11 cellular contexts compared by ENCODE assay signal in the genomic region with DNA sequence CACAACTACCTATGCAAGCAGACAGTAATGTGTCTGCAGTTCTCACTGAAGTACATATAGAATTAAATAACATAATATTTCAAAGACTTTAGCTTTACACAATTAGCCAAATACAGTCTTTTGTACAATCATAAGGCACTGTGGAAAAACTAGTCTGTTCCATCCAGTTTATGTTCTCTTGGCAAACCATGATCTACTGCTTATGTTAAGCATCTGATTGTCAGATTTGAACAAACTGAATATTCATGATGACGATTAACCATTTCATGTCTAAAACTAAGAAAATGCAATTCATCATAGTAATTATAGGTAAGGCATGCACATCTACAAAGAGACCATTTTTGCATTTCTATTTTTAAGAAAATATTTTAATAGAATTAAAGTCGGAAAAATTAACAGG. TPM values are rescaled to one million over a fixed set of nuclear protein-coding genes. Genes with fewer than 3 reads are reported as not detected.
DNase-seq lines count a peak whose midpoint lies in the region; ATAC-seq and TF ChIP-seq lines count a peak whose summit lies in the region.
"Had no signal": no experiment of that assay in that cellular context is flagged by ENCODE, and none has a peak within 500 bp of the region (broad histone marks: within the 10 kb centered on the region; RNA-seq: fewer than 3 reads in every experiment).

No MANE protein-coding gene starts in this region.

- H3K79me2 ChIP-seq in H9 (ENCODE audit: insufficient read depth, low read length): peaks cover 16% of the 10 kb centered on the region; the same call in 1 of the 2 replicates

- no peak overlapping the region for H3T11ph ChIP-seq in H9 (ENCODE audit: low read length)

- no peak overlapping the region for H3K4ac ChIP-seq in H9 (ENCODE audit: low read depth, low read length)

- DNase-seq in H9 (no peak), SJSA1 (ENCODE audit: low read depth in 1 of 2, low spot score in 2 of 2) (no peak), fibroblast of peridontal ligament (ENCODE audit: extremely low read depth) (peak; percentile 55), osteocyte (ENCODE audit: extremely low spot score, unreplicated experiment) (no peak), COLO668 (lab: John Stamatoyannopoulos, UW; ENCODE audit: unreplicated experiment) (no peak), substantia nigra (lab: John Stamatoyannopoulos, UW) (no peak)
- DNase-seq: small intestine had no signal

- no peaks in the 10 kb centered on the region for H3K27me3 Mint-ChIP-seq in H9 (ENCODE audit: low read depth)
- peaks cover 2% of the 10 kb centered on the region for H3K27me3 Mint-ChIP-seq in osteocyte (ENCODE audit: unreplicated experiment)
- H3K27me3 Mint-ChIP-seq: IgD-negative memory B cell had no signal

- ATAC-seq in HG03139 (IDR thresholded peaks at IDR 0.05; ENCODE audit: unreplicated experiment) (no peak), GM21825 (IDR thresholded peaks at IDR 0.05; ENCODE audit: unreplicated experiment) (no peak)

- H3K18ac ChIP-seq in H9 (ENCODE audit: insufficient read length, low read depth, low read length): no peak overlapping the region

- H3K27me3 ChIP-seq in H9 (ENCODE audit: insufficient read depth, low read length) (no peaks in the 10 kb centered on the region), SJSA1 (replicated peaks) (no peaks in the 10 kb centered on the region)

- H4K8ac ChIP-seq in H9 (replicated peaks; ENCODE audit: insufficient read length, low read depth, low read length): no peak overlapping the region

- H4K20me1 ChIP-seq in H9 (ENCODE audit: control insufficient read depth, insufficient read depth, insufficient read length): no peaks in the 10 kb centered on the region

- H2AFZ ChIP-seq in H9 (ENCODE audit: low read length): no peak overlapping the region

- H3K9me3 Mint-ChIP-seq in H9 (no peaks in the 10 kb centered on the region), osteocyte (ENCODE audit: unreplicated experiment) (no peaks in the 10 kb centered on the region)
- H3K9me3 Mint-ChIP-seq: IgD-negative memory B cell had no signal

- H3K9ac ChIP-seq in H9 (ENCODE audit: extremely low read depth, insufficient read length, low read length): peak overlapping the region; percentile 72

- WGBS in H9 (ENCODE audit: extremely low coverage, insufficient read length, low lambda C conversion rate): no CpG with 5 or more reads among the region's 2 CpGs

- H3K4me2 ChIP-seq in H9 (ENCODE audit: insufficient read depth, insufficient read length, low read length): peak overlapping the region; percentile 99

- H3K4me3 ChIP-seq in SJSA1: peak overlapping the region; percentile 46

- H3K27ac Mint-ChIP-seq in H9 (no peak overlapping the region), osteocyte (ENCODE audit: unreplicated experiment) (no peak overlapping the region)
- H3K27ac Mint-ChIP-seq: IgD-negative memory B cell had no signal

- peaks cover 41 to 44% of the 10 kb centered on the region in 2 experiments for H3K4me1 Mint-ChIP-seq in H9
- peaks cover 21% of the 10 kb centered on the region for H3K4me1 Mint-ChIP-seq in osteocyte (ENCODE audit: unreplicated experiment)

- no peak overlapping the region for H4K91ac ChIP-seq in H9 (ENCODE audit: insufficient read length, low read depth, low read length)

- H3K4me1 ChIP-seq in H9 (ENCODE audit: insufficient read depth, low read length) (no peaks in the 10 kb centered on the region; the same call in 1 of the 2 replicates), SJSA1 (replicated peaks) (peaks cover 23% of the 10 kb centered on the region)

- TF ChIP-seq CTCF in H9 (conservative IDR thresholded peaks at IDR 0.05) (no peak), osteocyte (IDR thresholded peaks at IDR 0.05) (no peak)

- H3K27ac ChIP-seq in H9 (ENCODE audit: insufficient read length, low read depth, low read length) (no peak overlapping the region), SJSA1 (peak overlapping the region; percentile 63; the same call in 1 of the 2 replicates), substantia nigra (ENCODE audit: low read depth, low read length, poor library complexity, severe bottlenecking) (no peak overlapping the region)
- H3K27ac ChIP-seq: RWPE1 had no signal

- H3K14ac ChIP-seq in H9 (ENCODE audit: insufficient read depth, low read length): no peak overlapping the region

- no peak overlapping the region for H2BK20ac ChIP-seq in H9 (ENCODE audit: low read depth, low read length, poor library complexity, severe bottlenecking)

- H3K9me3 ChIP-seq in H9 (ENCODE audit: control insufficient read depth, low read depth, low read length): no peaks in the 10 kb centered on the region
- H3K9me3 ChIP-seq in SJSA1 (replicated peaks): no peaks in the 10 kb centered on the region

- H3K23me2 ChIP-seq in H9 (ENCODE audit: insufficient read length, low read depth, low read length, poor library complexity, severe bottlenecking): peaks cover 16% of the 10 kb centered on the region

- H2BK15ac ChIP-seq in H9 (ENCODE audit: low read depth, low read length): no peak overlapping the region

- no peaks in the 10 kb centered on the region; a peak in 1 of 7 replicates for H3K36me3 Mint-ChIP-seq in H9 (ENCODE audit: insufficient read depth in 1 of 3, low read depth in 3 of 3)
- no peaks in the 10 kb centered on the region for H3K36me3 Mint-ChIP-seq in osteocyte (ENCODE audit: unreplicated experiment)
- H3K36me3 Mint-ChIP-seq: IgD-negative memory B cell had no signal

- no peak overlapping the region for H2AK5ac ChIP-seq in H9 (ENCODE audit: insufficient read length, low read length)

- H3K56ac ChIP-seq in H9 (ENCODE audit: insufficient read length, low read depth, low read length): no peak overlapping the region

- H3K79me1 ChIP-seq in H9 (ENCODE audit: insufficient read depth, low read depth, low read length, poor library complexity, severe bottlenecking): no peaks in the 10 kb centered on the region

- no peaks in the 10 kb centered on the region for H3K36me3 ChIP-seq in SJSA1

- H2BK5ac ChIP-seq in H9 (ENCODE audit: insufficient read length, low read length): no peak overlapping the region

- H3K23ac ChIP-seq in H9 (ENCODE audit: insufficient read length, low read depth, low read length): no peak overlapping the region

- no peak overlapping the region for H2BK12ac ChIP-seq in H9 (ENCODE audit: insufficient read length, low read depth, low read length)

- no peak overlapping the region for H2BK120ac ChIP-seq in H9 (ENCODE audit: low read depth, low read length, poor library complexity, severe bottlenecking)

- H3K4me3 Mint-ChIP-seq in H9 (peak overlapping the region; percentile 89 to 97), osteocyte (ENCODE audit: unreplicated experiment) (peak overlapping the region; percentile 95)

- no peak overlapping the region for H4K5ac ChIP-seq in H9 (ENCODE audit: insufficient read length, low read depth, low read length)

RNA-seq across cellular contexts. Expression of gene SEMA3A, which starts 0.8 kb away (rescaled TPM):
- total RNA-seq in H9 (2021) (60.0 and 61.5 TPM in 2 replicates), osteocyte (2.4 and 3.7 TPM in 2 replicates)
- total RNA-seq in SJSA1 (2014; rRNA removed; shearing (Covaris generic)): 17.6 and 29.2 TPM in 2 replicates
